18 cellular contexts compared by ENCODE assay signal in genomic region chr1:213623103-213623581, GRCh38.
A peak's percentile ranks its signal among the peaks of the same experiment; 100 is the strongest.
DNase-seq lines count a peak whose midpoint lies in the region; TF ChIP-seq lines count a peak whose summit lies in the region.
"Had no signal": no experiment of that assay in that cellular context is flagged by ENCODE, and none has a peak within 500 bp of the region (broad histone marks: within the 10 kb centered on the region; RNA-seq: fewer than 3 reads in every experiment).

No MANE protein-coding gene starts in this region.

- TF ChIP-seq CTCF in colonic mucosa (IDR thresholded peaks at IDR 0.05), result no peak

- H3K4me1 ChIP-seq in GM23248 (ENCODE audit: insufficient read depth), result no peaks in the 10 kb centered on the region
- H3K4me1 ChIP-seq in colonic mucosa, result no peaks in the 10 kb centered on the region
- H3K4me1 ChIP-seq: right atrium auricular region had no signal

- H3K9me3 ChIP-seq in GM23248 (ENCODE audit: low read depth), result no peaks in the 10 kb centered on the region
- H3K9me3 ChIP-seq in colonic mucosa, result no peaks in the 10 kb centered on the region

- no peak overlapping the region for H2AFZ ChIP-seq in GM23248

- no peaks in the 10 kb centered on the region for H4K20me1 ChIP-seq in GM23248 (ENCODE audit: insufficient read depth)

- H3K27ac ChIP-seq in GM23248 (no peak overlapping the region), colonic mucosa (no peak overlapping the region)
- H3K27ac ChIP-seq: right atrium auricular region had no signal

- 15 to 19% methylated on average over 9 of the region's 9 CpGs for WGBS in GM23248 (ENCODE audit: low coverage in 1 of 2, low lambda C conversion rate in 2 of 2, missing lambda C conversion rate in 2 of 2), 2 experiments

- H3K36me3 ChIP-seq in GM23248 (ENCODE audit: low read depth), result no peaks in the 10 kb centered on the region
- H3K36me3 ChIP-seq in colonic mucosa, result no peaks in the 10 kb centered on the region
- H3K36me3 ChIP-seq: right atrium auricular region, tibial nerve had no signal

- in situ Hi-C loops in GM23248 (cut with MboI), result no loop called here

- no peaks in the 10 kb centered on the region for H3K79me2 ChIP-seq in GM23248 (ENCODE audit: insufficient read depth)

- H3K27me3 ChIP-seq in GM23248 (replicated peaks; ENCODE audit: insufficient read depth) (no peaks in the 10 kb centered on the region), colonic mucosa (no peaks in the 10 kb centered on the region)
- H3K27me3 ChIP-seq: right atrium auricular region, tibial nerve had no signal

- no peak overlapping the region for H3K9ac ChIP-seq in GM23248
- no peak overlapping the region for H3K9ac ChIP-seq in colonic mucosa (ENCODE audit: low read depth in 2 of 2, low read length in 2 of 2)

- no peaks in the 10 kb centered on the region for H3F3A ChIP-seq in GM23248 (ENCODE audit: insufficient read depth)

- DNase-seq in NOMO-1 (lab: John Stamatoyannopoulos, UW; ENCODE audit: unreplicated experiment in 2 of 2) (peak; percentile 28 to 53), NOMO-1 treated with dmso at 0.1 percent for 144 hours (lab: John Stamatoyannopoulos, UW; ENCODE audit: unreplicated experiment) (no peak), GM23248 (peak; percentile 5), MV-4-11 (lab: John Stamatoyannopoulos, UW) (peak; percentile 47), retina (peak; percentile 0), DMS114 treated with DMSO at 0.1 percent for 48 hours (lab: John Stamatoyannopoulos, UW; ENCODE audit: unreplicated experiment) (no peak), NCI-H526 (lab: John Stamatoyannopoulos, UW) (no peak), colonic mucosa (no peak)
- DNase-seq: 8988T; activated CD4-positive, alpha-beta T cell treated with anti-CD3 and anti-CD28 coated beads, Interleukin-2, amount 50 U/mL, for 4 hours; activated T-cell treated with anti-CD3 and anti-CD28 coated beads for 4 hours; C1 segment of cervical spinal cord; IMR-90; NCI-H1092 treated with DMSO at 0.1 percent for 48 hours; occipital lobe; stimulated activated naive B cell treated with anti-CD40 and anti-IgM and Interleukin-4, amounts not matched to agents 10 μg/mL and 1 μg/mL and 100 μg/mL, for 72 hours had no signal

- H3K4me3 ChIP-seq in GM23248, result no peak overlapping the region
- H3K4me3 ChIP-seq in colonic mucosa, result no peak overlapping the region
- H3K4me3 ChIP-seq: right atrium auricular region, tibial nerve had no signal

- no peaks in the 10 kb centered on the region for H3K9me2 ChIP-seq in GM23248 (ENCODE audit: insufficient read depth)

- intact Hi-C loops in colonic mucosa (cut with DNase I), result no loop called here

- H3K4me2 ChIP-seq in GM23248 (ENCODE audit: unreplicated experiment), result no peak overlapping the region

Comparison
In these comparisons a context has a peak if more than half of its experiments do, and no peak if none do; other contexts are left out.
1. DNase-seq: peak in NOMO-1 (2 of 2), GM23248 (single experiment), MV-4-11 (single experiment) and retina (single experiment); none in NOMO-1 treated with dmso at 0.1 percent for 144 hours (single experiment), DMS114 treated with DMSO at 0.1 percent for 48 hours (single experiment), NCI-H526 (0 of 2) and colonic mucosa (single experiment).